Comparison of ENCODE assay signal across 8 cellular contexts in genomic region chr6:125301435-125302391, GRCh38.
DNase-seq lines count a peak whose midpoint lies in the region; ATAC-seq and TF ChIP-seq lines count a peak whose summit lies in the region.

HDDC2 (minus strand) TSS chr6:125301967; CDS start chr6:125301932, 35 bp downstream.

- H3K4me3 ChIP-seq in neuron (ENCODE audit: low read length), result peak within 1 kb of the TSS; percentile 98
- H3K4me3 ChIP-seq in tibial artery, result peak within 1 kb of the TSS; percentile 76 to 78

- peak; percentile 87 for ATAC-seq in GM19467 (IDR thresholded peaks at IDR 0.05; ENCODE audit: unreplicated experiment)

- H3K9me3 ChIP-seq in neuron (ENCODE audit: low read length) (peaks cover 2% of the 10 kb centered on the region), tibial artery (no peaks in the 10 kb centered on the region)

- peaks cover 6% of the 10 kb centered on the region for H3K27me3 ChIP-seq in neuron (ENCODE audit: insufficient read depth, low read length)
- no peaks in the 10 kb centered on the region for H3K27me3 ChIP-seq in tibial artery

- peak within 1 kb of the TSS; percentile 88 to 96 for H3K27ac ChIP-seq in tibial artery

- DNase-seq in DMS114 treated with DMSO at 0.1 percent for 48 hours (lab: John Stamatoyannopoulos, UW; ENCODE audit: unreplicated experiment) (peak; percentile 18), HK-2 (ENCODE audit: unreplicated experiment) (peak; percentile 73), foreskin melanocyte (peak; percentile 62), tibial artery (peak; percentile 59 to 83)
- peak in 3 of 4 experiments; percentile 7 to 23 (median 9) for DNase-seq in activated naive CD4-positive, alpha-beta T cell (lab: John Stamatoyannopoulos, UW)

- H3K36me3 ChIP-seq in neuron (ENCODE audit: insufficient read depth, low read length) (peaks cover 28% of the 10 kb centered on the region), tibial artery (peaks cover 0 to 15% (median 7%) of the 10 kb centered on the region in 3 donors)

- intact Hi-C loops in tibial artery (cut with DNase I; ENCODE audit: low total_unique reads), result loop anchor here (5.0 to 10.0 kb wide), 2 partner anchors 149 to 673 kb away; partner anchors contain the start of gene TPD52L1

- TF ChIP-seq CTCF in tibial artery (IDR thresholded peaks at IDR 0.05), result no peak

- peak within 1 kb of the TSS; percentile 93 for H2AFZ ChIP-seq in neuron (ENCODE audit: low read depth, low read length)

- H3K4me1 ChIP-seq in neuron (ENCODE audit: insufficient read depth, low read length) (peaks cover 11% of the 10 kb centered on the region), tibial artery (peaks cover 0 to 27% (median 15%) of the 10 kb centered on the region in 4 donors)

- TF ChIP-seq POLR2A in Raji (IDR thresholded peaks at IDR 0.05; ENCODE audit: insufficient read depth, low read depth, low read length), result peak; percentile 84

Comparison
In these comparisons a context has a peak if more than half of its experiments do, and no peak if none do; other contexts are left out.
1. Peak in every context shown above with its lines: DNase-seq, ATAC-seq, H3K4me3 ChIP-seq and H3K27ac ChIP-seq.
2. DNase-seq: peak in every context shown above with its lines; median percentile 73 in HK-2; 71 in tibial artery; 62 in foreskin melanocyte; 18 in DMS114 treated with DMSO at 0.1 percent for 48 hours; 9 in activated naive CD4-positive, alpha-beta T cell.